In the genomic region with DNA sequence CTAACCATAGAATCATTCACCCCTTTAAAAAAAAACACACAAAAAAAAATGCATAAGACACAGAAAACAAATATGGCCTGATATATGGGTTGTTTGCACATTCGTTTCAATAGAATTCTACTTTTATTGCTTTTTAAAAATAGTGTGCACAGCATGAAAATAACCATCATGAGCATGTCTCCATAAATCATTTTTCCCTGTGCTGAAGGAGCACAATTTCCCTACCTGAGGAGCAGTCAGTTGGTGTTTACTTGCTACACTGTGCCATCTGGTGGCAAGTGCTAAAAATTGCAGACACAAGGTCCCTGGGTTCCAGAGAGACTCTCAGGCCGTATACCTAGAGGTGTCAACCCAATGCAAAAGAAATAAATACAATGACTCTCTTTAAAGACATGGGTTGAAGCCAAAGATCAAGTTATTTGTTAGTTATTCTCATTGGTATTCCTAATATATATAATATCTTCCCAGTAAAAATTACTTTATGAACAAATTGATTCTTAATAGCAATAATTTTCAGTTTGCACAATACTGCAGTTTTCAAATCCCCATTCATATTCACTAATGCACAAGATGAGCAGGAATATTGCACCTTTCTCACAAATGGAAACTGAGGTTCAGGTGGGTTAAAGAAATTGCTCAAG, we compare ENCODE assay signal across 8 cellular contexts.
DNase-seq lines count a peak whose midpoint lies in the region; ATAC-seq lines count a peak whose summit lies in the region.

No MANE protein-coding gene starts in this region.

- H3K9me3 ChIP-seq in trophoblast cell (ENCODE audit: insufficient read depth, low read depth, low read length), result no peaks in the 10 kb centered on the region

- no peak overlapping the region for H3K18ac ChIP-seq in trophoblast cell (ENCODE audit: low read length)

- H3K4me3 ChIP-seq in trophoblast cell (ENCODE audit: low read depth, low read length), result no peak overlapping the region

- no peak overlapping the region for H2BK12ac ChIP-seq in trophoblast cell (ENCODE audit: low read length)

- H2BK5ac ChIP-seq in trophoblast cell (ENCODE audit: low read depth, low read length, poor library complexity), result no peak overlapping the region

- H3K9ac ChIP-seq in trophoblast cell (ENCODE audit: low read length), result no peak overlapping the region

- H4K91ac ChIP-seq in trophoblast cell (ENCODE audit: low read depth, low read length), result no peak overlapping the region

- H3K79me2 ChIP-seq in trophoblast cell (ENCODE audit: control insufficient read depth, insufficient read depth, low read length, poor library complexity), result no peaks in the 10 kb centered on the region

- no peaks in the 10 kb centered on the region for H3K36me3 ChIP-seq in trophoblast cell (ENCODE audit: control insufficient read depth in 1 of 2, insufficient read depth in 2 of 2, low read length in 2 of 2)

- no peak overlapping the region for H2BK120ac ChIP-seq in trophoblast cell (ENCODE audit: insufficient read depth, low read length, poor library complexity)

- no peak overlapping the region for H4K12ac ChIP-seq in trophoblast cell (ENCODE audit: low read depth, low read length)

- no peak overlapping the region for H3K23ac ChIP-seq in trophoblast cell (ENCODE audit: low read length)

- peak; percentile 17 for DNase-seq in activated CD4-positive, alpha-beta T cell treated with anti-CD3 and anti-CD28 coated beads for 48 hours
- DNase-seq in activated CD4-positive, alpha-beta T cell treated with anti-CD3 and anti-CD28 coated beads, Interleukin-2, amount 50 U/mL, for 1 hour, result no peak
- peak; percentile 73 for DNase-seq in RKO (ENCODE audit: low spot score)
- peak; percentile 14 for DNase-seq in epithelial cell of prostate (ENCODE audit: low read depth, low spot score)
- peak; percentile 23 to 80 for DNase-seq in trophoblast cell
- DNase-seq in activated CD4-positive, CD25-positive, alpha-beta regulatory T cell treated with anti-CD3 and anti-CD28 coated beads, Interleukin-2, amount 50 U/mL, for 72 hours, result no peak

- ATAC-seq in GM19468 (IDR thresholded peaks at IDR 0.05; ENCODE audit: extremely low read depth, unreplicated experiment) (peak; percentile 52), HG03565 (IDR thresholded peaks at IDR 0.05; ENCODE audit: unreplicated experiment) (peak; percentile 96)

- no peaks in the 10 kb centered on the region for H3K27me3 ChIP-seq in trophoblast cell (ENCODE audit: insufficient read depth, low read length)

- H2AFZ ChIP-seq in trophoblast cell (ENCODE audit: insufficient read depth, low read length, poor library complexity), result no peak overlapping the region

- H3K4me2 ChIP-seq in trophoblast cell (ENCODE audit: low read length), result no peak overlapping the region

- no peaks in the 10 kb centered on the region for H3K4me1 ChIP-seq in trophoblast cell (ENCODE audit: control insufficient read depth in 1 of 2, insufficient read depth in 2 of 2, low read length in 2 of 2)

- no peak overlapping the region for H3K14ac ChIP-seq in trophoblast cell (ENCODE audit: low read length)

- no peak overlapping the region for H3K4ac ChIP-seq in trophoblast cell (ENCODE audit: low read depth, low read length)

- H2AK5ac ChIP-seq in trophoblast cell (ENCODE audit: low read length), result no peak overlapping the region

- no peak overlapping the region for H3K27ac ChIP-seq in epithelial cell of prostate
- no peak overlapping the region for H3K27ac ChIP-seq in trophoblast cell (ENCODE audit: low read depth, low read length)

- H4K8ac ChIP-seq in trophoblast cell (ENCODE audit: low read depth, low read length), result no peak overlapping the region

- WGBS in trophoblast cell (ENCODE audit: extremely low coverage, insufficient coverage, insufficient read length), result no CpG with 5 or more reads among the region's 2 CpGs

- H3K79me1 ChIP-seq in trophoblast cell (ENCODE audit: low read length), result no peaks in the 10 kb centered on the region

Comparison
In these comparisons a context has a peak if more than half of its experiments do, and no peak if none do; other contexts are left out.
1. DNase-seq: peak in activated CD4-positive, alpha-beta T cell treated with anti-CD3 and anti-CD28 coated beads for 48 hours (single experiment), RKO (single experiment), epithelial cell of prostate (single experiment) and trophoblast cell (2 of 2); none in activated CD4-positive, alpha-beta T cell treated with anti-CD3 and anti-CD28 coated beads, Interleukin-2, amount 50 U/mL, for 1 hour (single experiment) and activated CD4-positive, CD25-positive, alpha-beta regulatory T cell treated with anti-CD3 and anti-CD28 coated beads, Interleukin-2, amount 50 U/mL, for 72 hours (single experiment).